9 cellular contexts compared by ENCODE assay signal in the genomic region with DNA sequence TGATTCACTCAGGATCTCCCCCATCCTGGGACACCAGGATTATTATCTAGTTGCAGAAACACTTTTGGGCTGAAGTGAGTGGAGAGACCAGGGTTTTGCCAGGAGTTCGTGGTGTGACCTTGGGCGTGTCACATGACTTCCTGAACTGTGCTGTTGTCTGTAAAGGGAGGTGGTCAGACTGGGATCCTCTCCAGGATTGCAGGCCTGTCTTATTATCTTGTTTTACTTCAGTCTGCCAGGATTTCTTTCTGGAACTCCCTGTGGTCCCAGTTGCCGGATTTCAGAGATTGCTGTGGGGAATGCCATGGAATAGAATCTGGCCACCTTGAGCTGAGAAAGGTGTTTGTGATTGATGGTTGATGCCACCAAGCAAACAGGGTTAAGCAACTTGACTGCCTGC. TPM values are rescaled to one million over a fixed set of nuclear protein-coding genes. Genes with fewer than 3 reads are reported as not detected.
DNase-seq lines count a peak whose midpoint lies in the region; FAIRE-seq and TF ChIP-seq lines count a peak whose summit lies in the region.
"Had no signal": no experiment of that assay in that cellular context is flagged by ENCODE, and none has a peak within 500 bp of the region (broad histone marks: within the 10 kb centered on the region; RNA-seq: fewer than 3 reads in every experiment).

No MANE protein-coding gene starts in this region.

- CTCF ChIA-PET in endothelial cell of umbilical vein (lab: Charles Lee) = interaction anchor here (1.2 to 1.4 kb wide), 2 partner anchors 14 to 54 kb away, joined by 3 read pairs; no protein-coding TSS in a partner anchor

- no peak overlapping the region for H3K4me2 ChIP-seq in endothelial cell of umbilical vein (ENCODE audit: insufficient read depth, low read length)

- dilution Hi-C loops in endothelial cell of umbilical vein (cut with MboI; ENCODE audit: extremely low pct_ligation_motif_present, low sequenced_read_pairs) = no loop called here

- H3K27me3 ChIP-seq in MG63 (no peaks in the 10 kb centered on the region), endothelial cell of umbilical vein (ENCODE audit: control insufficient read depth in 2 of 2, insufficient read depth in 2 of 2, low read length in 2 of 2) (no peaks in the 10 kb centered on the region)

- H3K4me3 ChIP-seq in MG63 (no peak overlapping the region), endothelial cell of umbilical vein (replicated peaks in 1 of 3; ENCODE audit: insufficient read depth in 1 of 3, low read depth in 1 of 3, low read length in 3 of 3) (no peak overlapping the region)

- DNase-seq in MG63 = peak; percentile 79
- DNase-seq in endothelial cell of umbilical vein (ENCODE audit: low read depth, low spot score) = peak; percentile 30
- DNase-seq in myocyte (ENCODE audit: low read depth) = peak; percentile 71
- DNase-seq in NCI-H2196 treated with DMSO at 0.1 percent for 48 hours (lab: John Stamatoyannopoulos, UW; ENCODE audit: unreplicated experiment) = no peak
- DNase-seq in activated CD4-positive, CD25-positive, alpha-beta regulatory T cell (lab: John Stamatoyannopoulos, UW) = no peak
- DNase-seq in GM13977 (ENCODE audit: low spot score) = no peak
- no peak for DNase-seq in NCI-H82 treated with DMSO at 0.1 percent for 48 hours (lab: John Stamatoyannopoulos, UW; ENCODE audit: unreplicated experiment)
- DNase-seq: stimulated activated CD4-positive, alpha-beta T cell treated with anti-CD3 and anti-CD28 coated beads, Interleukin-4, amount 100 ng/mL, for 4 hours had no signal

- intact Hi-C loops in endothelial cell of umbilical vein (cut with micrococcal nuclease) = no loop called here

- no peak overlapping the region for H3K9ac ChIP-seq in endothelial cell of umbilical vein (replicated peaks; ENCODE audit: extremely low read depth, insufficient read depth, low read length)

- H3K36me3 ChIP-seq in MG63 (peaks cover 38% of the 10 kb centered on the region), endothelial cell of umbilical vein (ENCODE audit: control insufficient read depth in 2 of 2, extremely low read depth in 1 of 2, insufficient read depth in 2 of 2, low read length in 2 of 2) (peaks cover 5 to 6% of the 10 kb centered on the region in 2 experiments)

- peaks cover 40% of the 10 kb centered on the region for H3K4me1 ChIP-seq in endothelial cell of umbilical vein (ENCODE audit: control insufficient read depth, extremely low read depth, insufficient read depth, low read length)

- H3K79me2 ChIP-seq in endothelial cell of umbilical vein (ENCODE audit: control insufficient read depth, insufficient read depth, low read length) = peaks cover 14% of the 10 kb centered on the region

- no peaks in the 10 kb centered on the region for H4K20me1 ChIP-seq in endothelial cell of umbilical vein (replicated peaks; ENCODE audit: control insufficient read depth, extremely low read depth, insufficient read depth, low read length)

- BruUV-seq in endothelial cell of umbilical vein (replicated peaks; lab: Mats Ljungman, UMichigan) = no TSS peak

- FAIRE-seq in endothelial cell of umbilical vein (lab: Jason Lieb, UNC) = peak; percentile 8

- TF ChIP-seq POLR2A in endothelial cell of umbilical vein (IDR thresholded peaks at IDR 0.05; ENCODE audit: low read depth, low read length) = no peak

- no peaks in the 10 kb centered on the region for H3K9me1 ChIP-seq in endothelial cell of umbilical vein (replicated peaks; ENCODE audit: control insufficient read depth, extremely low read depth, insufficient read depth, low read length)

- POLR2A ChIA-PET in endothelial cell of umbilical vein (lab: Charles Lee) = no interaction called here

- TF ChIP-seq CTCF in 22Rv1 (IDR thresholded peaks at IDR 0.05) (no peak), endothelial cell of umbilical vein (IDR thresholded peaks at IDR 0.05; ENCODE audit: extremely low read depth in 1 of 2, insufficient read depth in 1 of 2, low read depth in 1 of 2, low read length in 2 of 2) (no peak), GM13977 (IDR thresholded peaks at IDR 0.05; ENCODE audit: extremely low read depth, insufficient read depth, missing control alignments) (no peak)

- H3K9me3 ChIP-seq in MG63 (no peaks in the 10 kb centered on the region), endothelial cell of umbilical vein (replicated peaks; ENCODE audit: control insufficient read depth, insufficient read depth, low read length) (no peaks in the 10 kb centered on the region)

- no peak overlapping the region for H2AFZ ChIP-seq in endothelial cell of umbilical vein (ENCODE audit: low read depth, low read length)

- in situ Hi-C loops in GM13977 (cut with MboI; ENCODE audit: low pct_unique_long_range_greater_than_20kb, low sequenced_read_pairs, unreplicated experiment) = no loop called here

- H3K27ac ChIP-seq in 22Rv1 (peak overlapping the region; percentile 14; the same call in 1 of the 2 replicates), endothelial cell of umbilical vein (ENCODE audit: insufficient read depth, low read depth, low read length) (peak overlapping the region; percentile 24)

TF ChIP-seq in endothelial cell of umbilical vein, 7 proteins besides CTCF, POLR2A, EP300 and RAD21:
- TF ChIP-seq MYC (IDR thresholded peaks at IDR 0.05; ENCODE audit: low read depth, low read length) = no peak
- TF ChIP-seq FOS (IDR thresholded peaks at IDR 0.05; ENCODE audit: borderline replicate concordance, insufficient read depth, low read length) = no peak
- TF ChIP-seq JUN (IDR thresholded peaks at IDR 0.05; ENCODE audit: borderline replicate concordance, insufficient read depth, insufficient read length, low read depth) = no peak
- no peak for TF ChIP-seq EZH2 (IDR thresholded peaks at IDR 0.05; ENCODE audit: borderline replicate concordance, low read depth, low read length, severe bottlenecking)
- no peak for TF ChIP-seq GATA2 (IDR thresholded peaks at IDR 0.05; ENCODE audit: insufficient read depth, insufficient read length, low read depth, low read length)
- TF ChIP-seq, protein P1, sequence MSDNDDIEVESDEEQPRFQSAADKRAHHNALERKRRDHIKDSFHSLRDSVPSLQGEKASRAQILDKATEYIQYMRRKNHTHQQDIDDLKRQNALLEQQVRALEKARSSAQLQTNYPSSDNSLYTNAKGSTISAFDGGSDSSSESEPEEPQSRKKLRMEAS (IDR thresholded peaks at IDR 0.05; ENCODE audit: insufficient read depth, insufficient read length) = no peak
- TF ChIP-seq POLR2AphosphoS5 (IDR thresholded peaks at IDR 0.05; ENCODE audit: insufficient read depth, low read depth, low read length) = no peak
TF ChIP-seq in endothelial cell of umbilical vein: peak in this region for 0.

RNA-seq across cellular contexts. Expression of gene CRCP, which starts 35.8 kb away (rescaled TPM):
- 35.9 and 66.9 TPM in 2 replicates for total RNA-seq in MG63 (2014; rRNA removed; shearing (Covaris generic); ENCODE audit: low replicate concordance)
- total RNA-seq in endothelial cell of umbilical vein (20.3 and 29.7 TPM in 2 replicates), myocyte (35.5 and 51.9 TPM in 2 replicates)
- polyA plus RNA-seq in endothelial cell of umbilical vein = 9.9 and 14.2 TPM in 2 replicates
- 26.2 TPM in 2 replicates for polyA plus RNA-seq in endothelial cell of umbilical vein (2011; cell fraction: cytosol; rRNA removed)
- polyA plus RNA-seq in endothelial cell of umbilical vein (2011; cell fraction: nucleus; rRNA removed) = 15.5 and 21.8 TPM in 2 replicates
- 25.0 and 25.1 TPM in 2 replicates for polyA plus RNA-seq in endothelial cell of umbilical vein (2012)
- polyA minus RNA-seq in endothelial cell of umbilical vein = 25.0 and 33.7 TPM in 2 replicates
- 17.0 TPM for polyA minus RNA-seq in endothelial cell of umbilical vein (2011; cell fraction: cytosol; rRNA and poly(A)+ RNA removed)
- polyA minus RNA-seq in endothelial cell of umbilical vein (2011; cell fraction: nucleus; rRNA and poly(A)+ RNA removed) = 13.7 and 14.5 TPM in 2 replicates
- 32.0 TPM for polyA plus RNA-seq in myocyte (2012)

RNA-seq across cellular contexts. Expression of gene TPST1, which starts 54.7 kb away (rescaled TPM):
- 26.0 and 30.1 TPM in 2 replicates for total RNA-seq in MG63 (2014; rRNA removed; shearing (Covaris generic); ENCODE audit: low replicate concordance)
- 18.7 and 19.1 TPM in 2 replicates for total RNA-seq in endothelial cell of umbilical vein
- 17.3 and 21.0 TPM in 2 replicates for polyA plus RNA-seq in endothelial cell of umbilical vein
- 28.6 and 30.0 TPM in 2 replicates for polyA plus RNA-seq in endothelial cell of umbilical vein (2011; cell fraction: cytosol; rRNA removed)
- 24.2 and 27.3 TPM in 2 replicates for polyA plus RNA-seq in endothelial cell of umbilical vein (2011; cell fraction: nucleus; rRNA removed)
- 25.9 and 27.0 TPM in 2 replicates for polyA plus RNA-seq in endothelial cell of umbilical vein (2012)
- 58.5 and 60.3 TPM in 2 replicates for polyA minus RNA-seq in endothelial cell of umbilical vein
- 4.8 TPM for polyA minus RNA-seq in endothelial cell of umbilical vein (2011; cell fraction: cytosol; rRNA and poly(A)+ RNA removed)
- 39.1 and 46.8 TPM in 2 replicates for polyA minus RNA-seq in endothelial cell of umbilical vein (2011; cell fraction: nucleus; rRNA and poly(A)+ RNA removed)
- total RNA-seq in myocyte = 37.3 and 48.2 TPM in 2 replicates
- 28.6 TPM for polyA plus RNA-seq in myocyte (2012)

Comparison
In these comparisons a context has a peak if more than half of its experiments do, and no peak if none do; other contexts are left out.
1. DNase-seq: peak in MG63 (single experiment), endothelial cell of umbilical vein (single experiment) and myocyte (single experiment); none in NCI-H2196 treated with DMSO at 0.1 percent for 48 hours (single experiment), activated CD4-positive, CD25-positive, alpha-beta regulatory T cell (0 of 4), GM13977 (single experiment) and NCI-H82 treated with DMSO at 0.1 percent for 48 hours (single experiment).